In the genomic region with DNA sequence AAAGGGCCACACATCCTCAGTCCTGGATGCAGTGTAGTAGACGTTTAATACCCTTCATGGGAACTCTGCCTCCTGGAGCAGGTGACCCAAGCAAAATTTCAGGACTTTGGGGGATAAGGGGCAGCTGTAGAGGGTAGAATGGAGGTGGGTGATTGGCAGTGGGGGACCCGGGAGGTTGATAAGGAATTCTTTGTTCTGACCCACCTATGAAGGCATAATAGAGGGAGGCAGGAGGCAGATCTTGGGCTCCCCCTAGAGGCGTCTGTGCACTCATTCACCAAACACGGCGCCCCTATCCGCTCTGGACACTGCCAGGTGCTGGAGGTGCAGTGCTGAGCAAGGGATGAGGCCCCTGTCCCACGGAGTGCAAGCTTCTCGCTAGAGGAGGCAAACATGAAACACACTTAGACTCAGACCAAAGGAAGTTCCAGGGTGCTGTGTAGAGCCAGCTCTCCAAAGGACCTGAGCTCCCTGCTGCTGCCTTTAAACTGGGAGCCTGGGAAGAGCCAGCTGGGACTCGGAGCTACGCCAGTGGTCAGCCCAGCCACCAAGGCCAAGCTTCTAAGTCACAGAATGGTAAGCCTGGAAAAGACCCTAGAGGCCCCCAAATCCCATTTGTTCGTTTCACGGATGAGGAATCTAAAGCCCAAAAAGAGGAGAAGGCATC, we compare ENCODE assay signal across 8 cellular contexts. TPM values are rescaled to one million over a fixed set of nuclear protein-coding genes. Genes with fewer than 3 reads are reported as not detected.
DNase-seq lines count a peak whose midpoint lies in the region; ATAC-seq and TF ChIP-seq lines count a peak whose summit lies in the region.

No MANE protein-coding gene starts in this region.

- no peak overlapping the region for H2AFZ ChIP-seq in fibroblast of lung (ENCODE audit: low read length)

- TF ChIP-seq EP300 in transverse colon (IDR thresholded peaks at IDR 0.05; ENCODE audit: low read depth) = no peak

- TF ChIP-seq POLR2A in transverse colon (IDR thresholded peaks at IDR 0.05) = no peak

- H3K4me1 ChIP-seq in fibroblast of lung (ENCODE audit: control insufficient read depth, extremely low read depth, insufficient read depth, low read length) (no peaks in the 10 kb centered on the region), transverse colon (peaks cover 0 to 12% (median 7%) of the 10 kb centered on the region in 4 donors)

- TF ChIP-seq CTCF in GM20000 (IDR thresholded peaks at IDR 0.05; ENCODE audit: extremely low read depth, missing control alignments) (peak; percentile 74), HL-60 (IDR thresholded peaks at IDR 0.05; ENCODE audit: insufficient read depth, low read length) (peak; percentile 78), fibroblast of lung (conservative IDR thresholded peaks at IDR 0.05 in 1 of 2, IDR thresholded peaks at IDR 0.05 in 1 of 2; ENCODE audit: low read depth in 1 of 2, low read length in 2 of 2) (peak; percentile 63 to 82), omental fat pad (IDR thresholded peaks at IDR 0.05) (peak in 1 of 3 donors; percentile 15), transverse colon (IDR thresholded peaks at IDR 0.05) (peak; percentile 74 to 80 (median 76))

- H3K27me3 ChIP-seq in HL-60 (ENCODE audit: insufficient read depth, poor library complexity, severe bottlenecking) = no peaks in the 10 kb centered on the region
- H3K27me3 ChIP-seq in fibroblast of lung (ENCODE audit: control insufficient read depth, insufficient read depth, low read length) = no peaks in the 10 kb centered on the region
- H3K27me3 ChIP-seq in transverse colon = no peaks in the 10 kb centered on the region

- intact Hi-C loops in transverse colon (cut with DNase I; ENCODE audit: low total_unique reads) = loop anchor here (10.0 kb wide), 1 partner anchor 193 kb away; no protein-coding TSS in a partner anchor

- H3K36me3 ChIP-seq in fibroblast of lung (ENCODE audit: control insufficient read depth, insufficient read depth, low read length) (no peaks in the 10 kb centered on the region), transverse colon (no peaks in the 10 kb centered on the region)

- DNase-seq in Caki2 (ENCODE audit: low read depth) (peak; percentile 37), GM20000 (ENCODE audit: low spot score) (peak; percentile 88), HL-60 (ENCODE audit: low read depth in 1 of 2, low spot score in 1 of 2) (peak in 1 of 2 experiments; percentile 63), OCI-M1 (lab: John Stamatoyannopoulos, UW) (peak; percentile 74), fibroblast of lung (ENCODE audit: low read depth in 2 of 2) (peak; percentile 33 to 45), omental fat pad (ENCODE audit: low spot score) (no peak), transverse colon (peak; percentile 72)
- DNase-seq in activated T-cell treated with anti-CD3 and anti-CD28 coated beads, Interleukin-2, amount 50 U/mL, for 1 hour = peak; percentile 69

- no peaks in the 10 kb centered on the region for H3K79me2 ChIP-seq in fibroblast of lung (ENCODE audit: control insufficient read depth, insufficient read depth, low read length)

- H4K20me1 ChIP-seq in fibroblast of lung (ENCODE audit: control insufficient read depth, extremely low read depth, insufficient read depth, low read length) = no peaks in the 10 kb centered on the region

- peak; percentile 69 for ATAC-seq in omental fat pad (ENCODE audit: low FRiP score)

- no peak overlapping the region for H3K9ac ChIP-seq in fibroblast of lung (ENCODE audit: insufficient read depth, low read length)

- no peak overlapping the region for H3K4me2 ChIP-seq in fibroblast of lung (ENCODE audit: extremely low read depth, insufficient read depth, low read length)

- H3K27ac ChIP-seq in HL-60 (replicated peaks) (no peak overlapping the region), fibroblast of lung (ENCODE audit: insufficient read depth, low read length) (no peak overlapping the region), transverse colon (peak overlapping the region; percentile 16 to 50 (median 38))

- 13 to 32% methylated on average over 6 to 12 of the region's 12 CpGs for WGBS in transverse colon (ENCODE audit: low coverage in 1 of 2), 2 donors

- H3K4me3 ChIP-seq in HL-60 (replicated peaks; ENCODE audit: insufficient read depth, low read length) (no peak overlapping the region), fibroblast of lung (replicated peaks in 1 of 4; ENCODE audit: control extremely low read depth in 1 of 4, insufficient read depth in 1 of 4, low read depth in 3 of 4, low read length in 4 of 4) (no peak overlapping the region), transverse colon (no peak overlapping the region)

- in situ Hi-C loops in Caki2 (cut with HindIII; ENCODE audit: low pct_unique_long_range_greater_than_20kb, low sequenced_read_pairs) (no loop called here), transverse colon (cut with MboI; ENCODE audit: low pct_ligation_motif_present in 1 of 4, low pct_unique_long_range_greater_than_20kb in 1 of 4, low sequenced_read_pairs in 3 of 4) (loop anchor here in 2 of 4 donors (10.0 kb wide), 2 partner anchors 57 to 183 kb away; a partner anchor contains a TSS)

- no peaks in the 10 kb centered on the region for H3K9me3 ChIP-seq in fibroblast of lung (ENCODE audit: control insufficient read depth, insufficient read depth, low read depth, low read length)
- H3K9me3 ChIP-seq in transverse colon = no peaks in the 10 kb centered on the region

RNA-seq across cellular contexts. Expression of a gene that starts 7.7 kb away (rescaled TPM):
- total RNA-seq in Caki2 (2014; rRNA removed; shearing (Covaris generic); ENCODE audit: low replicate concordance) = not detected in 2 replicates
- total RNA-seq in fibroblast of lung = not detected in 2 replicates
- 0.34 TPM in 1 of 2 replicates, not detected in the other for polyA plus RNA-seq in fibroblast of lung
- polyA plus RNA-seq in fibroblast of lung (2012) = not detected in 2 replicates
- not detected in 2 replicates for polyA minus RNA-seq in fibroblast of lung (ENCODE audit: low replicate concordance)
- 1 to 10 TPM in 1 of 4 donors, not detected in 3; 1.1 TPM for total RNA-seq in omental fat pad
- total RNA-seq in transverse colon = not detected

RNA-seq across cellular contexts. Expression of a gene that starts 13.6 kb away (rescaled TPM):
- total RNA-seq in Caki2 (2014; rRNA removed; shearing (Covaris generic); ENCODE audit: low replicate concordance) = 6.1 and 7.3 TPM in 2 replicates
- total RNA-seq in fibroblast of lung (4.9 and 7.6 TPM in 2 replicates), omental fat pad (1 to 10 TPM; 2.3 to 3.9 (median 2.5) TPM), transverse colon (1 to 10 TPM in 3 of 4 donors, under 1 TPM in 1; 0.75 to 5.4 (median 2.8) TPM)
- polyA plus RNA-seq in fibroblast of lung = 9.1 and 11.3 TPM in 2 replicates
- 7.1 and 9.4 TPM in 2 replicates for polyA plus RNA-seq in fibroblast of lung (2012)
- polyA minus RNA-seq in fibroblast of lung (ENCODE audit: low replicate concordance) = 12.6 and 15.1 TPM in 2 replicates

RNA-seq across cellular contexts. Expression of a gene that starts 26.1 kb away (rescaled TPM):
- 5.5 and 6.1 TPM in 2 replicates for total RNA-seq in Caki2 (2014; rRNA removed; shearing (Covaris generic); ENCODE audit: low replicate concordance)
- total RNA-seq in fibroblast of lung = 29.6 and 30.8 TPM in 2 replicates
- polyA plus RNA-seq in fibroblast of lung = 14.9 and 15.3 TPM in 2 replicates
- polyA plus RNA-seq in fibroblast of lung (2012) = 7.3 TPM in 2 replicates
- 2.5 and 4.6 TPM in 2 replicates for polyA minus RNA-seq in fibroblast of lung (ENCODE audit: low replicate concordance)
- total RNA-seq in omental fat pad = 10 to 100 TPM; 10.9 to 18.4 (median 15.9) TPM
- 10 to 100 TPM in 1 of 4 donors, 1 to 10 TPM in 3; 2.2 to 10.6 (median 6.4) TPM for total RNA-seq in transverse colon

Comparison
In these comparisons a context has a peak if more than half of its experiments do, and no peak if none do; other contexts are left out.
1. H3K27ac ChIP-seq: peak in transverse colon (4 of 4); none in HL-60 (single experiment) and fibroblast of lung (single experiment).